In the genomic region with DNA sequence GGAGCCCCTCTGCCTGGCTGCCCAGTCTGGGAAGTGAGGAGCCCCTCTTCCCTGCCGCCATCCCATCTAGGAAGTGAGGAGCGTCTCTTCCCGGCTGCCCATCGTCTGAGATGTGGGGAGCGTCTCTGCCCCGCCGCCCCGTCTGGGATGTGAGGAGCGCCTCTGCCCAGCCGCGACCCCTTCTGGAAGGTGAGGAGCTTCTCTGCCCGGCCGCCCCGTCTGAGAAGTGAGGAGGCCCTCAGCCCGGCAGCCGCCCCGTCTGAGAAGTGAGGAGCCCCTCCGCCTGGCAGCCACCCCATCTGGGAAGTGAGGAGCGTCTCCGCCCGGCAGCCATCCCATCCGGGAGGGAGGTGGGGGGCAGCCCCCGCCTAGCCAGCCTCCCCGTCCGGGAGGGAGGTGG, we compare ENCODE assay signal across 2 cellular contexts. TPM values are rescaled to one million over a fixed set of nuclear protein-coding genes. Genes with fewer than 3 reads are reported as not detected.
"Had no signal": no experiment of that assay in that cellular context is flagged by ENCODE, and none has a peak within 500 bp of the region (broad histone marks: within the 10 kb centered on the region; RNA-seq: fewer than 3 reads in every experiment).

No MANE protein-coding gene starts in this region.

RNA-seq across cellular contexts. Expression of a gene that starts 49.2 kb away (rescaled TPM):
- total RNA-seq: HepG2, HT-29 had no signal
- polyA plus RNA-seq: HepG2 had no signal
